ENCODE assay signal across 1 cellular context in genomic region chrX:4322916-4323315, GRCh38.
TF ChIP-seq lines count a peak whose summit lies in the region.

No MANE protein-coding gene starts in this region.

TF ChIP-seq in IMR-90, 13 proteins besides CTCF, POLR2A, EP300 and RAD21:
- TF ChIP-seq MAFK (IDR thresholded peaks at IDR 0.05; ENCODE audit: low read depth, low read length) (no peak), BHLHE40 (IDR thresholded peaks at IDR 0.05; ENCODE audit: low read depth, low read length) (no peak), RCOR1 (IDR thresholded peaks at IDR 0.05; ENCODE audit: insufficient replicate concordance, low read length) (no peak), NFE2L2 (IDR thresholded peaks at IDR 0.05; ENCODE audit: low read depth, low read length) (no peak), SMC3 (IDR thresholded peaks at IDR 0.05; ENCODE audit: low read depth, low read length) (no peak), CEBPB (IDR thresholded peaks at IDR 0.05; ENCODE audit: low read depth, low read length) (peak; percentile 11; the same call in 1 of the 2 replicates), MXI1 (IDR thresholded peaks at IDR 0.05; ENCODE audit: borderline replicate concordance, low read depth, low read length) (no peak), MAZ (IDR thresholded peaks at IDR 0.05; ENCODE audit: borderline replicate concordance, low read depth, low read length) (no peak)
